23 cellular contexts compared by ENCODE assay signal in genomic region chr9:18673179-18673578, GRCh38.
DNase-seq lines count a peak whose midpoint lies in the region; ATAC-seq, FAIRE-seq and TF ChIP-seq lines count a peak whose summit lies in the region.
"Had no signal": no experiment of that assay in that cellular context is flagged by ENCODE, and none has a peak within 500 bp of the region (broad histone marks: within the 10 kb centered on the region; RNA-seq: fewer than 3 reads in every experiment).

No MANE protein-coding gene starts in this region.

- peaks cover 0 to 1% of the 10 kb centered on the region in 2 donors for H3K27me3 Mint-ChIP-seq in CD8-positive, alpha-beta memory T cell
- H3K27me3 Mint-ChIP-seq: CD4-positive, CD25-positive, alpha-beta regulatory T cell had no signal

- POLR2A ChIA-PET in CD8-positive, alpha-beta memory T cell (lab: Charles Lee): no interaction called here

- no peaks in the 10 kb centered on the region for H3K36me3 Mint-ChIP-seq in CD8-positive, alpha-beta memory T cell
- H3K36me3 Mint-ChIP-seq: CD4-positive, CD25-positive, alpha-beta regulatory T cell had no signal

- H3K23ac ChIP-seq in neuronal stem cell (ENCODE audit: low read depth, low read length, poor library complexity): no peak overlapping the region

- H3K36me3 ChIP-seq in bronchial epithelial cell (ENCODE audit: control insufficient read depth, insufficient read depth, low read length) (no peaks in the 10 kb centered on the region), neuronal stem cell (replicated peaks in 1 of 2; ENCODE audit: control insufficient read depth in 2 of 2, insufficient read depth in 2 of 2, low read length in 2 of 2) (no peaks in the 10 kb centered on the region)
- H3K36me3 ChIP-seq in CD8-positive, alpha-beta memory T cell (ENCODE audit: insufficient read depth, low read length): no peaks in the 10 kb centered on the region

- ATAC-seq in GM21423 (IDR thresholded peaks at IDR 0.05; ENCODE audit: unreplicated experiment): no peak
- ATAC-seq: GM23338 had no signal

- no peaks in the 10 kb centered on the region for H3K4me1 Mint-ChIP-seq in CD8-positive, alpha-beta memory T cell
- H3K4me1 Mint-ChIP-seq: CD4-positive, CD25-positive, alpha-beta regulatory T cell had no signal

- CTCF ChIA-PET in CD8-positive, alpha-beta memory T cell (lab: Charles Lee): no interaction called here

- H2BK5ac ChIP-seq in neuronal stem cell (ENCODE audit: low read length): no peak overlapping the region

- no peaks in the 10 kb centered on the region for H3K4me1 ChIP-seq in neuronal stem cell (ENCODE audit: control insufficient read depth in 2 of 2, insufficient read depth in 1 of 2, low read depth in 1 of 2, low read length in 2 of 2)
- no peaks in the 10 kb centered on the region for H3K4me1 ChIP-seq in CD8-positive, alpha-beta memory T cell (ENCODE audit: insufficient read depth, low read length)

- H4K8ac ChIP-seq in neuronal stem cell (ENCODE audit: low read depth, low read length): no peak overlapping the region

- no peak overlapping the region for H2BK120ac ChIP-seq in neuronal stem cell (ENCODE audit: low read depth, low read length)

- H3K4ac ChIP-seq in neuronal stem cell (ENCODE audit: low read length): no peak overlapping the region

- no peak overlapping the region for H3K18ac ChIP-seq in neuronal stem cell (ENCODE audit: low read length)

- H3K27me3 ChIP-seq in bronchial epithelial cell (ENCODE audit: control insufficient read depth, insufficient read depth, low read length) (no peaks in the 10 kb centered on the region), neuronal stem cell (ENCODE audit: control insufficient read depth in 3 of 3, insufficient read depth in 3 of 3, low read depth in 1 of 3, low read length in 3 of 3) (no peaks in the 10 kb centered on the region)
- H3K27me3 ChIP-seq in CD8-positive, alpha-beta memory T cell (ENCODE audit: insufficient read depth, low read length, poor library complexity, severe bottlenecking): no peaks in the 10 kb centered on the region
- H3K27me3 ChIP-seq: MG63 had no signal

- H3K4me2 ChIP-seq in neuronal stem cell (ENCODE audit: insufficient read depth, low read length, poor library complexity, severe bottlenecking): no peak overlapping the region
- H3K4me2 ChIP-seq: GM23338 had no signal

- H3K4me3 Mint-ChIP-seq in CD8-positive, alpha-beta memory T cell: no peak overlapping the region
- H3K4me3 Mint-ChIP-seq: CD4-positive, CD25-positive, alpha-beta regulatory T cell; GM23338 had no signal

- H3K4me3 ChIP-seq in bronchial epithelial cell (ENCODE audit: low read depth, low read length) (no peak overlapping the region), neuronal stem cell (ENCODE audit: low read length in 2 of 2) (no peak overlapping the region)
- H3K4me3 ChIP-seq in CD8-positive, alpha-beta memory T cell (ENCODE audit: low read length): no peak overlapping the region
- H3K4me3 ChIP-seq: GM23338, MG63 had no signal

- no peak overlapping the region for H2BK12ac ChIP-seq in neuronal stem cell (ENCODE audit: low read length)

- no peak for TF ChIP-seq POLR2A in H54 (IDR thresholded peaks at IDR 0.05; ENCODE audit: low read depth, low read length)

- FAIRE-seq in H54 (lab: Jason Lieb, UNC) (peak; percentile 27), bronchial epithelial cell (lab: Jason Lieb, UNC) (no peak)

- no peak overlapping the region for H4K91ac ChIP-seq in neuronal stem cell (ENCODE audit: low read depth, low read length, poor library complexity)

- no peaks in the 10 kb centered on the region for H3K79me1 ChIP-seq in neuronal stem cell (ENCODE audit: low read depth, low read length)

- no peaks in the 10 kb centered on the region for H3K9me3 ChIP-seq in neuronal stem cell (replicated peaks in 1 of 2; ENCODE audit: control insufficient read depth in 2 of 2, insufficient read depth in 1 of 2, low read depth in 1 of 2, low read length in 2 of 2)
- H3K9me3 ChIP-seq in CD8-positive, alpha-beta memory T cell (ENCODE audit: low read length): no peaks in the 10 kb centered on the region
- H3K9me3 ChIP-seq: MG63 had no signal

- no peak overlapping the region for H2AK5ac ChIP-seq in neuronal stem cell (ENCODE audit: low read depth, low read length)

- H2BK15ac ChIP-seq in neuronal stem cell (ENCODE audit: low read length): no peak overlapping the region

- H3K9me3 Mint-ChIP-seq in CD8-positive, alpha-beta memory T cell: no peaks in the 10 kb centered on the region
- H3K9me3 Mint-ChIP-seq: GM23338 had no signal

- no CpG with 5 or more reads among the region's 4 CpGs for WGBS in neuronal stem cell (ENCODE audit: extremely low coverage in 2 of 2, insufficient read length in 2 of 2, insufficient replicate concordance in 1 of 2), 2 donors

- H3K27ac Mint-ChIP-seq in CD8-positive, alpha-beta memory T cell: no peak overlapping the region
- H3K27ac Mint-ChIP-seq: CD4-positive, CD25-positive, alpha-beta regulatory T cell; GM23338 had no signal

- H3K27ac ChIP-seq in neuronal stem cell (replicated peaks; ENCODE audit: low read length): no peak overlapping the region
- H3K27ac ChIP-seq in CD8-positive, alpha-beta memory T cell (ENCODE audit: low read depth, low read length): no peak overlapping the region
- H3K27ac ChIP-seq: HL-60 had no signal

- H3K14ac ChIP-seq in neuronal stem cell (ENCODE audit: low read length): no peak overlapping the region

- peak overlapping the region; percentile 7 for H2AFZ ChIP-seq in neuronal stem cell (ENCODE audit: low read length)
- H2AFZ ChIP-seq: GM23338 had no signal

- no peak for TF ChIP-seq CTCF in bronchial epithelial cell (IDR thresholded peaks at IDR 0.05; ENCODE audit: insufficient read depth, low read length, severe bottlenecking)

- DNase-seq in H54 (ENCODE audit: insufficient read length, low spot score) (no peak), NCI-H748 (lab: John Stamatoyannopoulos, UW; ENCODE audit: unreplicated experiment) (peak; percentile 55), bronchial epithelial cell (ENCODE audit: low read depth) (peak; percentile 10), neuronal stem cell (ENCODE audit: low spot score) (no peak), NOMO-1 treated with dmso at 0.1 percent for 144 hours (lab: John Stamatoyannopoulos, UW; ENCODE audit: unreplicated experiment) (no peak)
- no peak for DNase-seq in stimulated activated CD4-positive, alpha-beta T cell treated with anti-CD3 and anti-CD28 coated beads, Interleukin-4, amount 100 ng/mL, for 1 hour
- no peak for DNase-seq in CD8-positive, alpha-beta memory T cell
- DNase-seq: AML-193; Calu3; CD4-positive, CD25-positive, alpha-beta regulatory T cell; DMS79 treated with DMSO at 0.1 percent for 48 hours; GDM1; KG1; MG63; NCI-H1092 treated with DMSO at 0.1 percent for 48 hours; NCI-H187 treated with DMSO at 0.1 percent for 48 hours; NCI-H2171; NCI-H510A; NK-92 treated with Interleukin-12 subunit alpha and Interleukin-12 subunit beta, amount 100 ng/mL, for 24 hours; SIG-M5 had no signal

- no peak overlapping the region for H3K9ac ChIP-seq in neuronal stem cell (ENCODE audit: low read depth, low read length, poor library complexity)

Comparison
In these comparisons a context has a peak if more than half of its experiments do, and no peak if none do; other contexts are left out.
1. DNase-seq: peak in NCI-H748 (single experiment) and bronchial epithelial cell (single experiment); none in H54 (single experiment), neuronal stem cell (single experiment), stimulated activated CD4-positive, alpha-beta T cell treated with anti-CD3 and anti-CD28 coated beads, Interleukin-4, amount 100 ng/mL, for 1 hour (single experiment), CD8-positive, alpha-beta memory T cell (0 of 5) and NOMO-1 treated with dmso at 0.1 percent for 144 hours (single experiment).